Comparison of ENCODE assay signal across 14 cellular contexts in genomic region chr11:133064961-133065360, GRCh38.
DNase-seq lines count a peak whose midpoint lies in the region; ATAC-seq and TF ChIP-seq lines count a peak whose summit lies in the region.
"Had no signal": no experiment of that assay in that cellular context is flagged by ENCODE, and none has a peak within 500 bp of the region (broad histone marks: within the 10 kb centered on the region; RNA-seq: fewer than 3 reads in every experiment).

No MANE protein-coding gene starts in this region.

- peaks cover 5% of the 10 kb centered on the region for H3K4me1 Mint-ChIP-seq in activated naive CD8-positive, alpha-beta T cell treated with anti-CD3 and anti-CD28 coated beads, Interleukin-2, amount 10 ng/mL, durations not matched to agents 7 days and 5 days
- no peaks in the 10 kb centered on the region for H3K4me1 Mint-ChIP-seq in activated naive CD8-positive, alpha-beta T cell treated with anti-CD3 and anti-CD28 coated beads, Interleukin-2, amount 50 U/mL, for 24 hours
- peaks cover 10% of the 10 kb centered on the region for H3K4me1 Mint-ChIP-seq in nephron
- H3K4me1 Mint-ChIP-seq: stimulated activated effector memory CD8-positive, alpha-beta T cell treated with anti-CD3 and anti-CD28 coated beads, Interleukin-12 subunit alpha, Interleukin-12 subunit beta, amount 100 ng/mL, for 72 hours had no signal

- TF ChIP-seq POLR2A in tibial nerve (IDR thresholded peaks at IDR 0.05) (no peak), Peyer's patch (IDR thresholded peaks at IDR 0.05) (no peak)

- ATAC-seq in activated naive CD8-positive, alpha-beta T cell treated with anti-CD3 and anti-CD28 coated beads, Interleukin-2, amount 10 ng/mL, durations not matched to agents 7 days and 5 days (ENCODE audit: low read depth): no peak
- no peak for ATAC-seq in activated naive CD8-positive, alpha-beta T cell treated with anti-CD3 and anti-CD28 coated beads, Interleukin-2, amount 50 U/mL, for 24 hours
- ATAC-seq in HG02759 (IDR thresholded peaks at IDR 0.05; ENCODE audit: unreplicated experiment): no peak
- ATAC-seq: stimulated activated effector memory CD8-positive, alpha-beta T cell treated with anti-CD3 and anti-CD28 coated beads, Interleukin-12 subunit alpha, Interleukin-12 subunit beta, amount 100 ng/mL, for 72 hours had no signal

- DNase-seq in activated naive CD8-positive, alpha-beta T cell treated with anti-CD3 and anti-CD28 coated beads, Interleukin-2, amount 10 ng/mL, durations not matched to agents 7 days and 5 days: no peak
- no peak for DNase-seq in activated naive CD8-positive, alpha-beta T cell treated with anti-CD3 and anti-CD28 coated beads, Interleukin-2, amount 50 U/mL, for 24 hours
- DNase-seq in epithelial cell of proximal tubule (ENCODE audit: low read depth): no peak
- no peak for DNase-seq in tibial nerve (ENCODE audit: low spot score in 2 of 2)
- DNase-seq in AG20443 (ENCODE audit: low spot score): no peak
- DNase-seq in Peyer's patch: no peak
- DNase-seq: 8988T; activated CD8-positive, alpha-beta T cell treated with anti-CD3 and anti-CD28 coated beads for 36 hours; activated naive CD4-positive, alpha-beta T cell treated with anti-CD3 and anti-CD28 coated beads for 36 hours; NCI-H2107 had no signal

- no peak for TF ChIP-seq CTCF in epithelial cell of proximal tubule (conservative IDR thresholded peaks at IDR 0.05; ENCODE audit: low read depth, low read length)
- no peak for TF ChIP-seq CTCF in nephron (IDR thresholded peaks at IDR 0.05; ENCODE audit: unreplicated experiment in 3 of 3)
- no peak for TF ChIP-seq CTCF in tibial nerve (IDR thresholded peaks at IDR 0.05)
- TF ChIP-seq CTCF in Peyer's patch (IDR thresholded peaks at IDR 0.05): no peak

- POLR2A ChIA-PET in activated naive CD8-positive, alpha-beta T cell treated with anti-CD3 and anti-CD28 coated beads, Interleukin-2, amount 10 ng/mL, durations not matched to agents 7 days and 5 days (lab: Charles Lee): no interaction called here

- H3K27me3 ChIP-seq in tibial nerve (peaks cover 0 to 6% of the 10 kb centered on the region in 2 donors), Peyer's patch (no peaks in the 10 kb centered on the region)

- peaks cover 30% of the 10 kb centered on the region for H3K27me3 Mint-ChIP-seq in activated naive CD8-positive, alpha-beta T cell treated with anti-CD3 and anti-CD28 coated beads, Interleukin-2, amount 10 ng/mL, durations not matched to agents 7 days and 5 days
- H3K27me3 Mint-ChIP-seq in activated naive CD8-positive, alpha-beta T cell treated with anti-CD3 and anti-CD28 coated beads, Interleukin-2, amount 50 U/mL, for 24 hours: peaks cover 33% of the 10 kb centered on the region
- peaks cover 16% of the 10 kb centered on the region for H3K27me3 Mint-ChIP-seq in nephron (ENCODE audit: low read depth)

- no peaks in the 10 kb centered on the region for H3K36me3 ChIP-seq in tibial nerve
- H3K36me3 ChIP-seq in Peyer's patch: no peaks in the 10 kb centered on the region

- H3K4me3 Mint-ChIP-seq in activated naive CD8-positive, alpha-beta T cell treated with anti-CD3 and anti-CD28 coated beads, Interleukin-2, amount 10 ng/mL, durations not matched to agents 7 days and 5 days: no peak overlapping the region
- H3K4me3 Mint-ChIP-seq in activated naive CD8-positive, alpha-beta T cell treated with anti-CD3 and anti-CD28 coated beads, Interleukin-2, amount 50 U/mL, for 24 hours: no peak overlapping the region
- peak overlapping the region; percentile 84 to 86 (median 85) for H3K4me3 Mint-ChIP-seq in nephron
- H3K4me3 Mint-ChIP-seq: activated CD8-positive, alpha-beta T cell treated with anti-CD3 and anti-CD28 coated beads for 36 hours; activated naive CD4-positive, alpha-beta T cell treated with anti-CD3 and anti-CD28 coated beads for 36 hours; stimulated activated effector memory CD8-positive, alpha-beta T cell treated with anti-CD3 and anti-CD28 coated beads, Interleukin-12 subunit alpha, Interleukin-12 subunit beta, amount 100 ng/mL, for 72 hours had no signal

- H3K4me3 ChIP-seq in epithelial cell of proximal tubule (ENCODE audit: low read depth, low read length) (peak overlapping the region; percentile 67), tibial nerve (peak overlapping the region in 3 of 4 donors; percentile 51 to 59 (median 55)), Peyer's patch (peak overlapping the region in 2 of 4 donors; percentile 52 to 58)
- H3K4me3 ChIP-seq: GM12878 had no signal

- 81 to 83% methylated on average over 15 of the region's 15 CpGs for WGBS in tibial nerve, 2 donors

- H3K36me3 Mint-ChIP-seq in activated naive CD8-positive, alpha-beta T cell treated with anti-CD3 and anti-CD28 coated beads, Interleukin-2, amount 10 ng/mL, durations not matched to agents 7 days and 5 days: no peaks in the 10 kb centered on the region
- no peaks in the 10 kb centered on the region for H3K36me3 Mint-ChIP-seq in activated naive CD8-positive, alpha-beta T cell treated with anti-CD3 and anti-CD28 coated beads, Interleukin-2, amount 50 U/mL, for 24 hours (ENCODE audit: low read depth)
- H3K36me3 Mint-ChIP-seq in nephron (ENCODE audit: low read depth): no peaks in the 10 kb centered on the region
- H3K36me3 Mint-ChIP-seq: stimulated activated effector memory CD8-positive, alpha-beta T cell treated with anti-CD3 and anti-CD28 coated beads, Interleukin-12 subunit alpha, Interleukin-12 subunit beta, amount 100 ng/mL, for 72 hours had no signal

- TF ChIP-seq EP300 in tibial nerve (IDR thresholded peaks at IDR 0.05): no peak

- peak overlapping the region in 1 of 4 donors; percentile 78 for H3K27ac ChIP-seq in tibial nerve
- no peak overlapping the region for H3K27ac ChIP-seq in Peyer's patch

- peak overlapping the region; percentile 39 for H3K27ac Mint-ChIP-seq in activated naive CD8-positive, alpha-beta T cell treated with anti-CD3 and anti-CD28 coated beads, Interleukin-2, amount 10 ng/mL, durations not matched to agents 7 days and 5 days
- no peak overlapping the region for H3K27ac Mint-ChIP-seq in activated naive CD8-positive, alpha-beta T cell treated with anti-CD3 and anti-CD28 coated beads, Interleukin-2, amount 50 U/mL, for 24 hours
- H3K27ac Mint-ChIP-seq in nephron: peak overlapping the region; percentile 89 to 92 (median 90)
- H3K27ac Mint-ChIP-seq: activated CD8-positive, alpha-beta T cell treated with anti-CD3 and anti-CD28 coated beads for 36 hours; activated naive CD4-positive, alpha-beta T cell treated with anti-CD3 and anti-CD28 coated beads for 36 hours; stimulated activated effector memory CD8-positive, alpha-beta T cell treated with anti-CD3 and anti-CD28 coated beads, Interleukin-12 subunit alpha, Interleukin-12 subunit beta, amount 100 ng/mL, for 72 hours had no signal

- H3K9me3 Mint-ChIP-seq in activated naive CD8-positive, alpha-beta T cell treated with anti-CD3 and anti-CD28 coated beads, Interleukin-2, amount 10 ng/mL, durations not matched to agents 7 days and 5 days: no peaks in the 10 kb centered on the region
- H3K9me3 Mint-ChIP-seq in activated naive CD8-positive, alpha-beta T cell treated with anti-CD3 and anti-CD28 coated beads, Interleukin-2, amount 50 U/mL, for 24 hours: no peaks in the 10 kb centered on the region
- no peaks in the 10 kb centered on the region for H3K9me3 Mint-ChIP-seq in nephron
- H3K9me3 Mint-ChIP-seq: activated CD8-positive, alpha-beta T cell treated with anti-CD3 and anti-CD28 coated beads for 36 hours; activated naive CD4-positive, alpha-beta T cell treated with anti-CD3 and anti-CD28 coated beads for 36 hours; stimulated activated effector memory CD8-positive, alpha-beta T cell treated with anti-CD3 and anti-CD28 coated beads, Interleukin-12 subunit alpha, Interleukin-12 subunit beta, amount 100 ng/mL, for 72 hours had no signal

- peaks cover 0 to 5% (median 0%) of the 10 kb centered on the region in 4 donors for H3K4me1 ChIP-seq in tibial nerve
- H3K4me1 ChIP-seq in Peyer's patch: peaks cover 0 to 11% (median 0%) of the 10 kb centered on the region in 4 donors

- H3K9me3 ChIP-seq in tibial nerve (no peaks in the 10 kb centered on the region), Peyer's patch (no peaks in the 10 kb centered on the region)

Comparison
In these comparisons a context has a peak if more than half of its experiments do, and no peak if none do; other contexts are left out.
1. H3K4me3 Mint-ChIP-seq: peak in nephron (3 of 3); none in activated naive CD8-positive, alpha-beta T cell treated with anti-CD3 and anti-CD28 coated beads, Interleukin-2, amount 10 ng/mL, durations not matched to agents 7 days and 5 days (single experiment) and activated naive CD8-positive, alpha-beta T cell treated with anti-CD3 and anti-CD28 coated beads, Interleukin-2, amount 50 U/mL, for 24 hours (single experiment).